Comparison of ENCODE assay signal across 23 cellular contexts in genomic region chrX:15643786-15644559, GRCh38. TPM values are rescaled to one million over a fixed set of nuclear protein-coding genes. Genes with fewer than 3 reads are reported as not detected.
DNase-seq lines count a peak whose midpoint lies in the region; ATAC-seq and TF ChIP-seq lines count a peak whose summit lies in the region.
"Had no signal": no experiment of that assay in that cellular context is flagged by ENCODE, and none has a peak within 500 bp of the region (broad histone marks: within the 10 kb centered on the region; RNA-seq: fewer than 3 reads in every experiment).

No MANE protein-coding gene starts in this region.

- no peaks in the 10 kb centered on the region for H3K36me3 Mint-ChIP-seq in T-helper 1 cell treated with Interleukin-12 subunit alpha and Interleukin-12 subunit beta and Interleukin-4 antibody, amounts not matched to agents 30 μg/mL and 1 μg/mL, for 36 hours (ENCODE audit: low read depth)
- no peaks in the 10 kb centered on the region for H3K36me3 Mint-ChIP-seq in CD8-positive, alpha-beta T cell
- no peaks in the 10 kb centered on the region for H3K36me3 Mint-ChIP-seq in T-helper 2 cell treated with Interferon-gamma antibody and Interleukin-4, amounts not matched to agents 5 μg/mL and 100 μg/mL, for 36 hours (ENCODE audit: low read depth)
- peaks cover 0 to 2% (median 0%) of the 10 kb centered on the region in 5 donors for H3K36me3 Mint-ChIP-seq in naive thymus-derived CD4-positive, alpha-beta T cell
- H3K36me3 Mint-ChIP-seq: CD14-positive monocyte had no signal

- H3K27me3 ChIP-seq in CD8-positive, alpha-beta T cell (ENCODE audit: insufficient read depth, low read length) = no peaks in the 10 kb centered on the region
- no peaks in the 10 kb centered on the region for H3K27me3 ChIP-seq in naive thymus-derived CD4-positive, alpha-beta T cell (ENCODE audit: control insufficient read depth in 2 of 2, insufficient read depth in 2 of 2, low read length in 2 of 2)
- H3K27me3 ChIP-seq: BE2C, SJCRH30 had no signal

- H3K9me3 Mint-ChIP-seq in T-helper 1 cell treated with Interleukin-12 subunit alpha and Interleukin-12 subunit beta and Interleukin-4 antibody, amounts not matched to agents 30 μg/mL and 1 μg/mL, for 36 hours = no peaks in the 10 kb centered on the region
- H3K9me3 Mint-ChIP-seq in CD8-positive, alpha-beta T cell = no peaks in the 10 kb centered on the region
- no peaks in the 10 kb centered on the region for H3K9me3 Mint-ChIP-seq in T-helper 2 cell treated with Interferon-gamma antibody and Interleukin-4, amounts not matched to agents 5 μg/mL and 100 μg/mL, for 36 hours
- peaks cover 0 to 2% (median 0%) of the 10 kb centered on the region in 11 donors for H3K9me3 Mint-ChIP-seq in naive thymus-derived CD4-positive, alpha-beta T cell

- peaks cover 11% of the 10 kb centered on the region for H3K4me1 Mint-ChIP-seq in T-helper 1 cell treated with Interleukin-12 subunit alpha and Interleukin-12 subunit beta and Interleukin-4 antibody, amounts not matched to agents 30 μg/mL and 1 μg/mL, for 36 hours (ENCODE audit: low read depth)
- H3K4me1 Mint-ChIP-seq in CD8-positive, alpha-beta T cell (ENCODE audit: low read depth) = peaks cover 18% of the 10 kb centered on the region
- no peaks in the 10 kb centered on the region for H3K4me1 Mint-ChIP-seq in T-helper 2 cell treated with Interferon-gamma antibody and Interleukin-4, amounts not matched to agents 5 μg/mL and 100 μg/mL, for 36 hours (ENCODE audit: low read depth)
- H3K4me1 Mint-ChIP-seq in naive thymus-derived CD4-positive, alpha-beta T cell = peaks cover 4 to 24% (median 16%) of the 10 kb centered on the region in 7 donors
- H3K4me1 Mint-ChIP-seq: CD14-positive monocyte had no signal

- no peak for ATAC-seq in CD8-positive, alpha-beta T cell
- no peak for ATAC-seq in naive thymus-derived CD4-positive, alpha-beta T cell
- ATAC-seq: Right ventricle myocardium inferior had no signal

- peak overlapping the region; percentile 23 for H3K4me3 Mint-ChIP-seq in T-helper 1 cell treated with Interleukin-12 subunit alpha and Interleukin-12 subunit beta and Interleukin-4 antibody, amounts not matched to agents 30 μg/mL and 1 μg/mL, for 36 hours
- peak overlapping the region; percentile 65 for H3K4me3 Mint-ChIP-seq in CD8-positive, alpha-beta T cell
- H3K4me3 Mint-ChIP-seq in T-helper 2 cell treated with Interferon-gamma antibody and Interleukin-4, amounts not matched to agents 5 μg/mL and 100 μg/mL, for 36 hours = peak overlapping the region; percentile 38
- peak overlapping the region in 8 of 10 donors; percentile 45 to 76 (median 64) for H3K4me3 Mint-ChIP-seq in naive thymus-derived CD4-positive, alpha-beta T cell
- H3K4me3 Mint-ChIP-seq: CD14-positive monocyte had no signal

- intact Hi-C loops in CD8-positive, alpha-beta T cell (cut with DNase I, micrococcal nuclease) = loop anchor here in 1 of 2 experiments (10.0 kb wide), 1 partner anchor 149 kb away; the partner anchor contains the start of gene PIR
- intact Hi-C loops in naive thymus-derived CD4-positive, alpha-beta T cell (cut with micrococcal nuclease) = no loop called here

- DNase-seq in T-helper 1 cell (no peak), NCI-H128 (lab: John Stamatoyannopoulos, UW; ENCODE audit: unreplicated experiment) (no peak), KG1 (lab: John Stamatoyannopoulos, UW) (no peak), GM19240 (ENCODE audit: insufficient read length, low spot score) (no peak)
- DNase-seq in CD8-positive, alpha-beta T cell = no peak
- DNase-seq in T-helper 2 cell treated with Interferon-gamma antibody and Interleukin-4, amounts not matched to agents 5 μg/mL and 100 μg/mL, for 36 hours (ENCODE audit: low spot score) = no peak
- peak in 4 of 9 donors; percentile 0 to 12 (median 10) for DNase-seq in naive thymus-derived CD4-positive, alpha-beta T cell
- DNase-seq: 8988T, ACHN, BE2C, Kasumi-1, MV-4-11, NCI-H1105, NCI-H2029 treated with DMSO at 0.1 percent for 48 hours, NCI-H526 treated with DMSO at 0.1 percent for 48 hours, PC-9, SJCRH30 had no signal

- POLR2A ChIA-PET in CD8-positive, alpha-beta T cell (lab: Charles Lee) = interaction anchor here (0.7 kb wide), 1 partner anchor 192 kb away, joined by 3 read pairs; no protein-coding TSS in a partner anchor
- POLR2A ChIA-PET in naive thymus-derived CD4-positive, alpha-beta T cell (lab: Charles Lee) = no interaction called here

- H3K36me3 ChIP-seq in CD8-positive, alpha-beta T cell (ENCODE audit: insufficient read depth, low read length) = no peaks in the 10 kb centered on the region
- H3K36me3 ChIP-seq in naive thymus-derived CD4-positive, alpha-beta T cell (ENCODE audit: control insufficient read depth in 2 of 3, insufficient read depth in 3 of 3, low read length in 3 of 3) = no peaks in the 10 kb centered on the region
- H3K36me3 ChIP-seq: BE2C, SJCRH30 had no signal

- H3K27ac Mint-ChIP-seq in T-helper 1 cell treated with Interleukin-12 subunit alpha and Interleukin-12 subunit beta and Interleukin-4 antibody, amounts not matched to agents 30 μg/mL and 1 μg/mL, for 36 hours = no peak overlapping the region
- peak overlapping the region; percentile 64 for H3K27ac Mint-ChIP-seq in CD8-positive, alpha-beta T cell
- no peak overlapping the region for H3K27ac Mint-ChIP-seq in T-helper 2 cell treated with Interferon-gamma antibody and Interleukin-4, amounts not matched to agents 5 μg/mL and 100 μg/mL, for 36 hours
- H3K27ac Mint-ChIP-seq in naive thymus-derived CD4-positive, alpha-beta T cell = peak overlapping the region in 4 of 9 donors; percentile 6 to 66 (median 14)
- H3K27ac Mint-ChIP-seq: CD14-positive monocyte had no signal

- H3K27ac ChIP-seq in CD8-positive, alpha-beta T cell (ENCODE audit: low read depth, low read length) = no peak overlapping the region
- no peak overlapping the region for H3K27ac ChIP-seq in naive thymus-derived CD4-positive, alpha-beta T cell (ENCODE audit: low read depth, low read length)
- H3K27ac ChIP-seq: PC-9, SJCRH30 had no signal

- H3K4me3 ChIP-seq in CD8-positive, alpha-beta T cell (ENCODE audit: low read depth, low read length) = no peak overlapping the region
- no peak overlapping the region for H3K4me3 ChIP-seq in naive thymus-derived CD4-positive, alpha-beta T cell (ENCODE audit: low read length)
- H3K4me3 ChIP-seq: PC-9, SJCRH30 had no signal

- TF ChIP-seq CTCF in CD8-positive, alpha-beta T cell (IDR thresholded peaks at IDR 0.05) = no peak

- peaks cover 3% of the 10 kb centered on the region for H3K27me3 Mint-ChIP-seq in T-helper 1 cell treated with Interleukin-12 subunit alpha and Interleukin-12 subunit beta and Interleukin-4 antibody, amounts not matched to agents 30 μg/mL and 1 μg/mL, for 36 hours (ENCODE audit: low read depth)
- H3K27me3 Mint-ChIP-seq in CD8-positive, alpha-beta T cell (ENCODE audit: low read depth) = peaks cover 3% of the 10 kb centered on the region
- H3K27me3 Mint-ChIP-seq in T-helper 2 cell treated with Interferon-gamma antibody and Interleukin-4, amounts not matched to agents 5 μg/mL and 100 μg/mL, for 36 hours (ENCODE audit: low read depth) = peaks cover 5% of the 10 kb centered on the region
- peaks cover 0 to 7% (median 0%) of the 10 kb centered on the region in 5 donors for H3K27me3 Mint-ChIP-seq in naive thymus-derived CD4-positive, alpha-beta T cell

- no peaks in the 10 kb centered on the region for H3K9me3 ChIP-seq in CD8-positive, alpha-beta T cell (ENCODE audit: low read length)
- H3K9me3 ChIP-seq in naive thymus-derived CD4-positive, alpha-beta T cell (ENCODE audit: control insufficient read depth in 2 of 3, low read length in 3 of 3) = no peaks in the 10 kb centered on the region
- H3K9me3 ChIP-seq: BE2C, SJCRH30 had no signal

- CTCF ChIA-PET in CD8-positive, alpha-beta T cell (lab: Charles Lee) = interaction anchor here (0.6 to 0.8 kb wide), 2 partner anchors 149 to 245 kb away, joined by 3 read pairs; no protein-coding TSS in a partner anchor
- CTCF ChIA-PET in naive thymus-derived CD4-positive, alpha-beta T cell (lab: Charles Lee) = no interaction called here

- no peaks in the 10 kb centered on the region for H3K4me1 ChIP-seq in CD8-positive, alpha-beta T cell (ENCODE audit: insufficient read depth, low read length)
- H3K4me1 ChIP-seq in naive thymus-derived CD4-positive, alpha-beta T cell (ENCODE audit: control insufficient read depth in 2 of 2, insufficient read depth in 2 of 2, low read length in 2 of 2) = no peaks in the 10 kb centered on the region
- H3K4me1 ChIP-seq: BE2C, SJCRH30 had no signal

RNA-seq across cellular contexts. Expression of gene CLTRN, which starts 20.6 kb away (rescaled TPM):
- total RNA-seq in CD8-positive, alpha-beta T cell = under 1 TPM in 1 of 2 experiments, not detected in 1; 0.22 TPM
- under 1 TPM in 4 of 5 experiments, not detected in 1; 0.32 to 0.81 (median 0.54) TPM for total RNA-seq in naive thymus-derived CD4-positive, alpha-beta T cell
- polyA plus RNA-seq in naive thymus-derived CD4-positive, alpha-beta T cell = under 1 TPM; 0.13 to 0.60 TPM
- polyA plus RNA-seq: CD14-positive monocyte had no signal

RNA-seq across cellular contexts. Expression of gene ACE2, which starts 43.2 kb away (rescaled TPM):
- not detected for total RNA-seq in CD8-positive, alpha-beta T cell
- not detected for total RNA-seq in naive thymus-derived CD4-positive, alpha-beta T cell
- not detected for polyA plus RNA-seq in naive thymus-derived CD4-positive, alpha-beta T cell
- total RNA-seq: HT-29, MCF 10A, RPMI7951 had no signal
- polyA plus RNA-seq: CD14-positive monocyte had no signal
